In the genomic region with DNA sequence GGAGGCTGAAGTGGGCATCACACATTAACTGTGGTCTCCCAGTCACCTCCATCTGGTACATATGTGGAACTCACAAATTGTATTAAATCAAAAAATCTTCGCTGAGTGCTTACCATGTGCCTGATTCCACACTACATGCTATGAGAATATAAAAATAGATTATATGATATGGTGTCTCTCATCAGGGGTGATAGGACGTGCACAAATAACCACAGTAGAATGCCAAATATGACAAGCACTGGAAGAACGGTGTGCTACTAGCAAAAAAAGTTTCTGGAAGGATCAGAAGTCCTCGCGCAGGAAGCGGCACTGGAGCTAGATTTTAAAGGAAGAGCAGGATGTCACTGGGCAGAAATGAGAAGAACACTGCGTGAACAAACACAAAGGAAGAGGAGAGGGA, we compare ENCODE assay signal across 31 cellular contexts.
"Had no signal": no experiment of that assay in that cellular context is flagged by ENCODE, and none has a peak within 500 bp of the region (broad histone marks: within the 10 kb centered on the region; RNA-seq: fewer than 3 reads in every experiment).

No MANE protein-coding gene starts in this region.

- H3K27me3 ChIP-seq: adrenal gland, ascending aorta, cardiac muscle cell, dorsolateral prefrontal cortex, neural progenitor cell, right lobe of liver, stomach, suprapubic skin, tibial nerve had no signal

- H3K9me3 Mint-ChIP-seq: activated B cell treated with CpG ODN at 0.5 μM for 24 hours; activated CD8-positive, alpha-beta T cell treated with anti-CD3 and anti-CD28 coated beads for 36 hours; activated naive CD4-positive, alpha-beta T cell treated with anti-CD3 and anti-CD28 coated beads, Interleukin-2, amount 50 U/mL, for 72 hours; activated T-cell treated with anti-CD3 and anti-CD28 coated beads, Interleukin-2, amount 50 U/mL, for 4 hours; activated T-helper 17 cell treated with anti-CD3 and anti-CD28 coated beads, Interleukin-2, amount 50 U/mL, for 72 hours; immature natural killer cell; natural killer cell; stimulated activated effector memory CD8-positive, alpha-beta T cell treated with anti-CD3 and anti-CD28 coated beads, Interleukin-12 subunit alpha, Interleukin-12 subunit beta, amount 100 ng/mL, for 72 hours; T-helper 2 cell treated with Interferon-gamma antibody and Interleukin-4, amounts not matched to agents 5 μg/mL and 100 μg/mL, for 36 hours had no signal

- H3K4me1 Mint-ChIP-seq: activated T-helper 17 cell treated with anti-CD3 and anti-CD28 coated beads, Interleukin-2, amount 50 U/mL, for 72 hours had no signal

- H3K27ac ChIP-seq: ascending aorta, coronary artery, neural progenitor cell, right lobe of liver, suprapubic skin, tibial nerve had no signal

- H3K27ac Mint-ChIP-seq: activated B cell treated with CpG ODN at 0.5 μM for 24 hours; activated CD8-positive, alpha-beta T cell treated with anti-CD3 and anti-CD28 coated beads for 36 hours; activated naive CD4-positive, alpha-beta T cell treated with anti-CD3 and anti-CD28 coated beads, Interleukin-2, amount 50 U/mL, for 72 hours; activated T-helper 17 cell treated with anti-CD3 and anti-CD28 coated beads, Interleukin-2, amount 50 U/mL, for 72 hours; immature natural killer cell; natural killer cell; neural progenitor cell; stimulated activated effector memory CD8-positive, alpha-beta T cell treated with anti-CD3 and anti-CD28 coated beads, Interleukin-12 subunit alpha, Interleukin-12 subunit beta, amount 100 ng/mL, for 72 hours; T-helper 2 cell treated with Interferon-gamma antibody and Interleukin-4, amounts not matched to agents 5 μg/mL and 100 μg/mL, for 36 hours had no signal

- H3K36me3 ChIP-seq: adrenal gland, ascending aorta, cardiac muscle cell, neural progenitor cell, right lobe of liver, stomach, suprapubic skin, tibial nerve had no signal

- H3K36me3 Mint-ChIP-seq: activated naive CD4-positive, alpha-beta T cell treated with anti-CD3 and anti-CD28 coated beads, Interleukin-2, amount 50 U/mL, for 72 hours; brain; immature natural killer cell; natural killer cell; neural progenitor cell; stimulated activated effector memory CD8-positive, alpha-beta T cell treated with anti-CD3 and anti-CD28 coated beads, Interleukin-12 subunit alpha, Interleukin-12 subunit beta, amount 100 ng/mL, for 72 hours had no signal

- DNase-seq: activated B cell treated with CpG ODN at 0.5 μM for 24 hours; activated CD4-positive, alpha-beta T cell treated with anti-CD3 and anti-CD28 coated beads, Interleukin-2, amount 50 U/mL, for 1 hour; activated CD8-positive, alpha-beta T cell treated with anti-CD3 and anti-CD28 coated beads for 36 hours; activated gamma-delta T cell treated with Interleukin-2 at 50 U/mL for 16 hours; activated T-cell treated with anti-CD3 and anti-CD28 coated beads, Interleukin-2, amount 50 U/mL, for 4 hours; adrenal gland; dorsolateral prefrontal cortex; effector memory CD4-positive, alpha-beta T cell; hypothalamus; immature natural killer cell; kidney; mesendoderm; natural killer cell; occipital lobe; right lobe of liver; small intestine; stimulated activated CD4-positive, alpha-beta T cell treated with anti-CD3 and anti-CD28 coated beads, Interleukin-4, amount 100 ng/mL, for 24 hours; stomach; T-helper 1 cell had no signal

- H3K4me3 ChIP-seq: adrenal gland, ascending aorta, cardiac muscle cell, coronary artery, dorsolateral prefrontal cortex, lung, neural progenitor cell, right lobe of liver, stomach, suprapubic skin, tibial nerve had no signal

- ATAC-seq: activated CD8-positive, alpha-beta T cell treated with anti-CD3 and anti-CD28 coated beads for 36 hours; activated naive CD4-positive, alpha-beta T cell treated with anti-CD3 and anti-CD28 coated beads, Interleukin-2, amount 50 U/mL, for 72 hours; activated T-cell treated with anti-CD3 and anti-CD28 coated beads, Interleukin-2, amount 50 U/mL, for 4 hours; activated T-helper 17 cell treated with anti-CD3 and anti-CD28 coated beads, Interleukin-2, amount 50 U/mL, for 72 hours; natural killer cell; stimulated activated effector memory CD8-positive, alpha-beta T cell treated with anti-CD3 and anti-CD28 coated beads, Interleukin-12 subunit alpha, Interleukin-12 subunit beta, amount 100 ng/mL, for 72 hours had no signal

- H3K9me3 ChIP-seq: adrenal gland, ascending aorta, right lobe of liver, stomach, suprapubic skin, tibial nerve had no signal

- H3K4me3 Mint-ChIP-seq: activated B cell treated with CpG ODN at 0.5 μM for 24 hours; activated CD8-positive, alpha-beta T cell treated with anti-CD3 and anti-CD28 coated beads for 36 hours; activated T-cell treated with anti-CD3 and anti-CD28 coated beads, Interleukin-2, amount 50 U/mL, for 4 hours; activated T-helper 17 cell treated with anti-CD3 and anti-CD28 coated beads, Interleukin-2, amount 50 U/mL, for 72 hours; brain; immature natural killer cell; natural killer cell; neural progenitor cell; stimulated activated effector memory CD8-positive, alpha-beta T cell treated with anti-CD3 and anti-CD28 coated beads, Interleukin-12 subunit alpha, Interleukin-12 subunit beta, amount 100 ng/mL, for 72 hours; T-helper 2 cell treated with Interferon-gamma antibody and Interleukin-4, amounts not matched to agents 5 μg/mL and 100 μg/mL, for 36 hours had no signal

- H3K27me3 Mint-ChIP-seq: brain had no signal
